In the genomic region with DNA sequence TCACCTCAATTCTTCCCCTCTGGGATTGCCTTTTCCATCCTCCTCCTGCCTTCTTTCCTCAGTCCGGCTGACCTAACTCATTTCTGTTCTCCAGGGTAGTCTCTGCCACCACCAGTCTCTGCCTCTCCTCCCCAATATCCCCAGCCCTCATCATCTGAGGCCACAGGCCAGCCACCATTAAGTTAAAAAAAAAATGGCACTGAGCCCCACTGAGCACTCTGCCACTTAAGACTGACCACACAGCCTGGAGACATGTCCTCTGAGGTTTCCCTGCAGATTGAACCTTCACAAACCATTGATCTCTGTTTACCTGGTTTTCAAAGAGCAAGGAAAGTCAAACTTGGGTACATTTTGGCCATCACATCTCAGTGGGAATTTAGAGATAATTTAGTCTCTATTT, we compare ENCODE assay signal across 20 cellular contexts. TPM values are rescaled to one million over a fixed set of nuclear protein-coding genes. Genes with fewer than 3 reads are reported as not detected.
DNase-seq lines count a peak whose midpoint lies in the region; ATAC-seq and TF ChIP-seq lines count a peak whose summit lies in the region.
"Had no signal": no experiment of that assay in that cellular context is flagged by ENCODE, and none has a peak within 500 bp of the region (broad histone marks: within the 10 kb centered on the region; RNA-seq: fewer than 3 reads in every experiment).

No MANE protein-coding gene starts in this region.

- H3K4me2 ChIP-seq in BLaER1 = peak overlapping the region; percentile 32
- no peak overlapping the region for H3K4me2 ChIP-seq in DND-41 (ENCODE audit: insufficient read depth, low read length)
- H3K4me2 ChIP-seq in mesenchymal stem cell (ENCODE audit: low read length, poor library complexity, severe bottlenecking) = no peak overlapping the region
- H3K4me2 ChIP-seq: A549, GM23338 had no signal

- intact Hi-C loops in activated B cell treated with CpG ODN at 0.5 μM for 24 hours (cut with micrococcal nuclease) = no loop called here
- intact Hi-C loops in uterus (cut with DNase I; ENCODE audit: low total_unique reads) = no loop called here

- H3K27ac Mint-ChIP-seq in activated B cell treated with CpG ODN at 0.5 μM for 24 hours = peak overlapping the region; percentile 32
- no peak overlapping the region for H3K27ac Mint-ChIP-seq in activated naive CD8-positive, alpha-beta T cell treated with anti-CD3 and anti-CD28 coated beads, Interleukin-2, amount 50 U/mL, for 24 hours
- H3K27ac Mint-ChIP-seq: CD14-positive monocyte; CD8-positive, alpha-beta T cell; GM23338 had no signal

- no peaks in the 10 kb centered on the region for H4K20me1 ChIP-seq in BLaER1
- no peaks in the 10 kb centered on the region for H4K20me1 ChIP-seq in DND-41 (ENCODE audit: insufficient read depth, low read length)

- H3K18ac ChIP-seq in mesenchymal stem cell (ENCODE audit: low read depth in 1 of 2, low read length in 2 of 2) = no peak overlapping the region

- H2AK5ac ChIP-seq in mesenchymal stem cell (ENCODE audit: low read length, severe bottlenecking) = peak overlapping the region; percentile 21

- H2AFZ ChIP-seq in DND-41 (ENCODE audit: low read depth, low read length) (no peak overlapping the region), mesenchymal stem cell (ENCODE audit: low read depth, low read length) (no peak overlapping the region)
- H2AFZ ChIP-seq: GM23338 had no signal

- H3K79me2 ChIP-seq in DND-41 (ENCODE audit: insufficient read depth, low read length) = no peaks in the 10 kb centered on the region

- CTCF ChIA-PET in activated B cell treated with CpG ODN at 0.5 μM for 24 hours (lab: Charles Lee) = interaction anchor here (2.7 kb wide), 1 partner anchor 63 kb away, joined by 12 read pairs; no protein-coding TSS in a partner anchor

- no peak for TF ChIP-seq POLR2A in uterus (IDR thresholded peaks at IDR 0.05)

- H3K27ac ChIP-seq in BLaER1 = no peak overlapping the region
- peak overlapping the region; percentile 63 for H3K27ac ChIP-seq in DND-41 (ENCODE audit: low read length)
- no peak overlapping the region for H3K27ac ChIP-seq in mesenchymal stem cell (ENCODE audit: low read length, poor library complexity, severe bottlenecking)
- no peak overlapping the region for H3K27ac ChIP-seq in uterus
- H3K27ac ChIP-seq: A549 had no signal

- ATAC-seq in DND-41 (ENCODE audit: insufficient read depth, low read depth) (no peak), activated B cell treated with CpG ODN at 0.5 μM for 24 hours (ENCODE audit: low read depth) (no peak)
- no peak for ATAC-seq in activated naive CD8-positive, alpha-beta T cell treated with anti-CD3 and anti-CD28 coated beads, Interleukin-2, amount 50 U/mL, for 24 hours
- ATAC-seq: A549; CD8-positive, alpha-beta T cell; GM12878; GM23338 had no signal

- no peak overlapping the region for H4K8ac ChIP-seq in mesenchymal stem cell (ENCODE audit: low read length)

- H2BK5ac ChIP-seq in mesenchymal stem cell (ENCODE audit: low read depth, low read length, poor library complexity, severe bottlenecking) = no peak overlapping the region

- peaks cover 2% of the 10 kb centered on the region for H3K9me3 Mint-ChIP-seq in activated B cell treated with CpG ODN at 0.5 μM for 24 hours
- H3K9me3 Mint-ChIP-seq in activated naive CD8-positive, alpha-beta T cell treated with anti-CD3 and anti-CD28 coated beads, Interleukin-2, amount 50 U/mL, for 24 hours = no peaks in the 10 kb centered on the region
- H3K9me3 Mint-ChIP-seq: CD8-positive, alpha-beta T cell; IgD-negative memory B cell had no signal

- H3K27me3 ChIP-seq in BLaER1 (no peaks in the 10 kb centered on the region), DND-41 (ENCODE audit: insufficient read depth, low read length, poor library complexity) (no peaks in the 10 kb centered on the region), mesenchymal stem cell (ENCODE audit: control insufficient read depth in 1 of 2, insufficient read depth in 1 of 2, low read length in 2 of 2) (no peaks in the 10 kb centered on the region), uterus (no peaks in the 10 kb centered on the region)
- H3K27me3 ChIP-seq: BE2C had no signal

- no peak overlapping the region for H3K14ac ChIP-seq in mesenchymal stem cell (ENCODE audit: low read length in 2 of 2)

- H2BK15ac ChIP-seq in mesenchymal stem cell (ENCODE audit: low read depth, poor library complexity, severe bottlenecking) = no peak overlapping the region

- peaks cover 65% of the 10 kb centered on the region for H3K4me1 ChIP-seq in BLaER1
- peaks cover 70% of the 10 kb centered on the region for H3K4me1 ChIP-seq in DND-41 (ENCODE audit: insufficient read depth, low read length)
- no peaks in the 10 kb centered on the region for H3K4me1 ChIP-seq in mesenchymal stem cell (ENCODE audit: control insufficient read depth, insufficient read depth, low read depth, low read length)
- H3K4me1 ChIP-seq in uterus = no peaks in the 10 kb centered on the region
- H3K4me1 ChIP-seq: A549, BE2C had no signal

- H2BK120ac ChIP-seq in mesenchymal stem cell (ENCODE audit: low read depth, low read length) = no peak overlapping the region

- H3K36me3 Mint-ChIP-seq in activated B cell treated with CpG ODN at 0.5 μM for 24 hours (ENCODE audit: low read depth) = no peaks in the 10 kb centered on the region
- no peaks in the 10 kb centered on the region for H3K36me3 Mint-ChIP-seq in activated naive CD8-positive, alpha-beta T cell treated with anti-CD3 and anti-CD28 coated beads, Interleukin-2, amount 50 U/mL, for 24 hours (ENCODE audit: low read depth)
- H3K36me3 Mint-ChIP-seq: CD14-positive monocyte; CD8-positive, alpha-beta T cell had no signal

- no peak overlapping the region for H3K23ac ChIP-seq in mesenchymal stem cell (ENCODE audit: low read length in 2 of 2)

- peaks cover 53% of the 10 kb centered on the region for H3K9me3 ChIP-seq in BLaER1
- H3K9me3 ChIP-seq in DND-41 (ENCODE audit: insufficient read depth, low read length, severe bottlenecking) = peaks cover 9% of the 10 kb centered on the region
- H3K9me3 ChIP-seq in mesenchymal stem cell (ENCODE audit: control insufficient read depth, low read length) = peaks cover 6% of the 10 kb centered on the region
- H3K9me3 ChIP-seq in uterus = no peaks in the 10 kb centered on the region
- H3K9me3 ChIP-seq: A549, BE2C had no signal

- H4K91ac ChIP-seq in mesenchymal stem cell (ENCODE audit: low read length) = no peak overlapping the region

- no peak for DNase-seq in DND-41
- DNase-seq in activated B cell treated with CpG ODN at 0.5 μM for 24 hours = no peak
- DNase-seq in mesenchymal stem cell = no peak
- DNase-seq in stimulated activated CD4-positive, alpha-beta T cell treated with anti-CD3 and anti-CD28 coated beads, Interleukin-4, amount 100 ng/mL, for 1 hour = no peak
- no peak for DNase-seq in T-helper 9 cell
- DNase-seq in activated naive CD8-positive, alpha-beta T cell treated with anti-CD3 and anti-CD28 coated beads, Interleukin-2, amount 50 U/mL, for 24 hours = no peak
- DNase-seq in uterus = no peak
- DNase-seq: BE2C; CD8-positive, alpha-beta T cell; COR-L47; DMS153; H9 had no signal

- H2BK12ac ChIP-seq in mesenchymal stem cell (ENCODE audit: low read length in 2 of 2) = peak overlapping the region in 1 of 2 experiments; percentile 11

- WGBS in mesenchymal stem cell = 98% methylated on average over 1 of the region's 1 CpG

- TF ChIP-seq CTCF in DND-41 (IDR thresholded peaks at IDR 0.05; ENCODE audit: borderline replicate concordance, extremely low read depth, low read length, poor library complexity, severe bottlenecking) (no peak), activated B cell treated with CpG ODN at 0.5 μM for 24 hours (IDR thresholded peaks at IDR 0.05) (no peak), uterus (IDR thresholded peaks at IDR 0.05) (no peak)

- POLR2A ChIA-PET in activated B cell treated with CpG ODN at 0.5 μM for 24 hours (lab: Charles Lee) = interaction anchor here (1.0 kb wide), 1 partner anchor 12 kb away, joined by 3 read pairs; no protein-coding TSS in a partner anchor

- no peak overlapping the region for H3K4ac ChIP-seq in mesenchymal stem cell (ENCODE audit: low read depth in 1 of 2, low read length in 2 of 2)

- no peak overlapping the region for H3K4me3 ChIP-seq in BLaER1
- no peak overlapping the region for H3K4me3 ChIP-seq in DND-41 (ENCODE audit: low read depth in 1 of 2, low read length in 2 of 2)
- H3K4me3 ChIP-seq in mesenchymal stem cell (ENCODE audit: insufficient read depth in 1 of 2, low read depth in 1 of 2, low read length in 2 of 2) = no peak overlapping the region
- no peak overlapping the region for H3K4me3 ChIP-seq in uterus
- H3K4me3 ChIP-seq: A549, GM12878, GM23338 had no signal

- H3K4me1 Mint-ChIP-seq in activated B cell treated with CpG ODN at 0.5 μM for 24 hours = peaks cover 27% of the 10 kb centered on the region
- peaks cover 9% of the 10 kb centered on the region for H3K4me1 Mint-ChIP-seq in activated naive CD8-positive, alpha-beta T cell treated with anti-CD3 and anti-CD28 coated beads, Interleukin-2, amount 50 U/mL, for 24 hours

- peaks cover 14% of the 10 kb centered on the region for H3K36me3 ChIP-seq in BLaER1
- H3K36me3 ChIP-seq in DND-41 (ENCODE audit: insufficient read depth, low read length) = no peaks in the 10 kb centered on the region
- H3K36me3 ChIP-seq in mesenchymal stem cell (ENCODE audit: control insufficient read depth in 1 of 2, insufficient read depth in 2 of 2, low read depth in 1 of 2, low read length in 2 of 2) = peaks cover 0 to 16% of the 10 kb centered on the region in 2 experiments
- no peaks in the 10 kb centered on the region for H3K36me3 ChIP-seq in uterus
- H3K36me3 ChIP-seq: BE2C had no signal

- no peak overlapping the region for H3K4me3 Mint-ChIP-seq in activated B cell treated with CpG ODN at 0.5 μM for 24 hours
- no peak overlapping the region for H3K4me3 Mint-ChIP-seq in activated naive CD8-positive, alpha-beta T cell treated with anti-CD3 and anti-CD28 coated beads, Interleukin-2, amount 50 U/mL, for 24 hours
- H3K4me3 Mint-ChIP-seq: CD14-positive monocyte; CD8-positive, alpha-beta T cell; GM23338; H9; IgD-negative memory B cell had no signal

- no peaks in the 10 kb centered on the region for H3K79me1 ChIP-seq in mesenchymal stem cell (replicated peaks; ENCODE audit: low read length, poor library complexity, severe bottlenecking)

- no peak overlapping the region for H3K9ac ChIP-seq in BLaER1
- no peak overlapping the region for H3K9ac ChIP-seq in DND-41 (ENCODE audit: low read depth, low read length)
- H3K9ac ChIP-seq in mesenchymal stem cell (ENCODE audit: low read length) = no peak overlapping the region

- H3K27me3 Mint-ChIP-seq in activated B cell treated with CpG ODN at 0.5 μM for 24 hours = peaks cover 3% of the 10 kb centered on the region
- peaks cover 10% of the 10 kb centered on the region for H3K27me3 Mint-ChIP-seq in activated naive CD8-positive, alpha-beta T cell treated with anti-CD3 and anti-CD28 coated beads, Interleukin-2, amount 50 U/mL, for 24 hours

RNA-seq across cellular contexts. Expression of a gene that starts 13.6 kb away (rescaled TPM):
- total RNA-seq in activated B cell treated with CpG ODN at 0.5 μM for 24 hours = not detected in 2 replicates
- polyA plus RNA-seq in mesenchymal stem cell (2013, experiment 1 of 2) = 0.43 TPM
- 0.47 TPM for polyA plus RNA-seq in mesenchymal stem cell (2013, experiment 2 of 2)
- 10 to 100 TPM in 1 of 4 donors, 1 to 10 TPM in 3; 1.0 to 10.7 (median 5.9) TPM for total RNA-seq in uterus
- total RNA-seq: GM12878 had no signal
- polyA plus RNA-seq: A549, CD14-positive monocyte, GM12878 had no signal

RNA-seq across cellular contexts. Expression of a gene that starts 54.8 kb away (rescaled TPM):
- total RNA-seq in activated B cell treated with CpG ODN at 0.5 μM for 24 hours (not detected in 2 replicates), uterus (not detected)
- not detected for polyA plus RNA-seq in mesenchymal stem cell (2013, experiment 1 of 2)
- polyA plus RNA-seq in mesenchymal stem cell (2013, experiment 2 of 2) = not detected
- total RNA-seq: CD8-positive, alpha-beta T cell; Daoy; GM12878; GM23338; H9 had no signal
- polyA plus RNA-seq: A549, CD14-positive monocyte, IgD-negative memory B cell had no signal

RNA-seq across cellular contexts. Expression of a gene that starts 59.8 kb away (rescaled TPM):
- total RNA-seq in activated B cell treated with CpG ODN at 0.5 μM for 24 hours (not detected in 2 replicates), uterus (not detected)
- not detected for polyA plus RNA-seq in mesenchymal stem cell (2013, experiment 1 of 2)
- not detected for polyA plus RNA-seq in mesenchymal stem cell (2013, experiment 2 of 2)
- total RNA-seq: CD8-positive, alpha-beta T cell; Daoy; GM12878; GM23338 had no signal
- polyA plus RNA-seq: A549, AG04450, CD14-positive monocyte, GM12878, IgD-negative memory B cell had no signal
